In genomic region chr12:54053625-54054441, GRCh38 we compare ENCODE assay signal across 8 cellular contexts. TPM values are rescaled to one million over a fixed set of nuclear protein-coding genes. Genes with fewer than 3 reads are reported as not detected.
DNase-seq lines count a peak whose midpoint lies in the region; ATAC-seq, FAIRE-seq and TF ChIP-seq lines count a peak whose summit lies in the region.

HOXC4 (plus strand) TSS chr12:54053835; CDS start chr12:54053923, 88 bp downstream.

- peak within 1 kb of the TSS; percentile 90 for H3K4me2 ChIP-seq in GM12878 (ENCODE audit: control insufficient read depth, insufficient read depth)

- SMC1A ChIA-PET in GM12878 (lab: Charles Lee; ENCODE audit: uncharacterized antibody, unreplicated experiment): interaction anchor here (0.7 to 4.6 kb wide), 18 partner anchors 9 to 379 kb away, joined by 3 to 37 read pairs (median 5); partner anchors contain the start of genes HOXC5, HOXC6 and SMUG1

- CTCF ChIA-PET in AG04449 (lab: Yijun Ruan, JAX) (interaction anchor here (1.0 to 2.7 kb wide), 6 partner anchors 12 to 154 kb away, joined by 3 to 14 read pairs (median 4); partner anchors contain the start of gene HOXC5), GM12878 (lab: Yijun Ruan, JAX) (interaction anchor here (0.6 to 6.7 kb wide), 23 partner anchors 9 to 430 kb away, joined by 3 to 86 read pairs (median 6); partner anchors contain the start of genes HOXC5, HOXC6, HOXC8 and SMUG1)

- peak within 1 kb of the TSS; percentile 73 for H2AFZ ChIP-seq in GM12878 (ENCODE audit: control insufficient read depth, low read depth, low read length)

- H3K4me1 ChIP-seq in HUES6 (ENCODE audit: control insufficient read depth, insufficient read depth, low read length) (peaks cover 50% of the 10 kb centered on the region), GM12878 (ENCODE audit: control insufficient read depth, insufficient read depth, low read length) (peaks cover 22% of the 10 kb centered on the region), transverse colon (peaks cover 0 to 33% (median 16%) of the 10 kb centered on the region in 4 donors)

- intact Hi-C loops in GM12878 (cut with micrococcal nuclease; ENCODE audit: unreplicated experiment): loop anchor here (1.0 kb wide), 1 partner anchor 36 kb away; no protein-coding TSS in a partner anchor
- intact Hi-C loops in transverse colon (cut with DNase I; ENCODE audit: low total_unique reads): no loop called here

- no peaks in the 10 kb centered on the region for H4K20me1 ChIP-seq in GM12878 (ENCODE audit: control insufficient read depth, insufficient read depth)

- TF ChIP-seq RAD21 in GM12878 (IDR thresholded peaks at IDR 0.05; ENCODE audit: insufficient read depth, low read depth, low read length): no peak

- H3K27me3 ChIP-seq in HUES6 (ENCODE audit: control insufficient read depth, insufficient read depth, low read length) (peaks cover 99% of the 10 kb centered on the region), GM12878 (replicated peaks in 1 of 2; ENCODE audit: control insufficient read depth in 2 of 2, insufficient read depth in 2 of 2, low read length in 1 of 2) (no peaks in the 10 kb centered on the region), transverse colon (peaks cover 100% of the 10 kb centered on the region)

- no peak for DNase-seq in AG04449 (ENCODE audit: low read depth, low spot score)
- DNase-seq in GM12878 (ENCODE audit: low read depth, low spot score): no peak
- peak; percentile 84 for DNase-seq in medulla oblongata (ENCODE audit: extremely low spot score)
- DNase-seq in transverse colon: peak; percentile 21
- DNase-seq in hepatic stellate cell (ENCODE audit: low spot score): no peak
- no peak for DNase-seq in NCI-H510A treated with DMSO at 0.1 percent for 48 hours (lab: John Stamatoyannopoulos, UW)

- no peaks in the 10 kb centered on the region for H3K36me3 ChIP-seq in HUES6 (ENCODE audit: control insufficient read depth, insufficient read depth, low read length)
- no peaks in the 10 kb centered on the region for H3K36me3 ChIP-seq in GM12878 (ENCODE audit: control insufficient read depth in 2 of 2, insufficient read depth in 2 of 2, low read length in 1 of 2)
- H3K36me3 ChIP-seq in transverse colon: no peaks in the 10 kb centered on the region

- H3K9ac ChIP-seq in HUES6 (ENCODE audit: low read length) (peak within 1 kb of the TSS; percentile 16), GM12878 (ENCODE audit: control insufficient read depth, insufficient read depth, low read length) (peak within 1 kb of the TSS; percentile 93)

- H3K4me3 ChIP-seq in AG04449 (ENCODE audit: low read depth, low read length): peak within 1 kb of the TSS; percentile 43
- H3K4me3 ChIP-seq in HUES6 (ENCODE audit: low read depth, low read length): peak within 1 kb of the TSS; percentile 49
- H3K4me3 ChIP-seq in GM12878: peak within 1 kb of the TSS; percentile 84
- peak within 1 kb of the TSS; percentile 28 to 46 (median 41) for H3K4me3 ChIP-seq in transverse colon

- H3K79me2 ChIP-seq in GM12878 (ENCODE audit: control insufficient read depth, insufficient read depth, low read length): peaks cover 14% of the 10 kb centered on the region

- peak; percentile 44 for ATAC-seq in GM19023 (IDR thresholded peaks at IDR 0.05; ENCODE audit: unreplicated experiment)
- peak; percentile 86 for ATAC-seq in GM12878

- TF ChIP-seq EP300 in GM12878 (IDR thresholded peaks at IDR 0.05; ENCODE audit: borderline replicate concordance in 1 of 2, control insufficient read depth in 1 of 2, low read depth in 2 of 2, low read length in 2 of 2): no peak
- TF ChIP-seq EP300 in transverse colon (IDR thresholded peaks at IDR 0.05; ENCODE audit: low read depth): no peak

- no peak within 1 kb of the TSS for H3K27ac ChIP-seq in HUES6 (ENCODE audit: low read depth, low read length)
- H3K27ac ChIP-seq in GM12878 (ENCODE audit: control insufficient read depth, insufficient read depth): peak within 1 kb of the TSS; percentile 89
- H3K27ac ChIP-seq in transverse colon: peak within 1 kb of the TSS; percentile 25 to 64 (median 52)

- TF ChIP-seq CTCF in AG04449 (IDR thresholded peaks at IDR 0.05; ENCODE audit: insufficient read depth, low read length, missing control alignments) (no peak), GM12878 (IDR thresholded peaks at IDR 0.05 in 2 of 3, conservative IDR thresholded peaks at IDR 0.05 in 1 of 3; ENCODE audit: control insufficient read depth in 2 of 3, extremely low read depth in 1 of 3, insufficient read depth in 1 of 3, low read depth in 3 of 3, low read length in 3 of 3) (no peak), transverse colon (IDR thresholded peaks at IDR 0.05) (no peak)

- H3K9me3 ChIP-seq in HUES6 (ENCODE audit: control insufficient read depth, insufficient read depth, low read depth, low read length): no peaks in the 10 kb centered on the region
- no peaks in the 10 kb centered on the region for H3K9me3 ChIP-seq in GM12878 (replicated peaks; ENCODE audit: control insufficient read depth, insufficient read depth, low read length)
- no peaks in the 10 kb centered on the region for H3K9me3 ChIP-seq in transverse colon

- RAD21 ChIA-PET in GM12878 (lab: Charles Lee; ENCODE audit: unreplicated experiment): interaction anchor here (0.7 to 6.0 kb wide), 18 partner anchors 9 to 297 kb away, joined by 3 to 56 read pairs (median 4); partner anchors contain the start of genes HOXC5, HOXC8 and SMUG1

- in situ Hi-C loops in GM12878 (cut with MboI): no loop called here
- in situ Hi-C loops in transverse colon (cut with MboI; ENCODE audit: low pct_ligation_motif_present in 1 of 4, low pct_unique_long_range_greater_than_20kb in 1 of 4, low sequenced_read_pairs in 3 of 4): no loop called here

- TSS peak; percentile 90 for BruUV-seq in GM12878 (replicated peaks; lab: Mats Ljungman, UMichigan)

- TF ChIP-seq POLR2A in GM12878 (IDR thresholded peaks at IDR 0.05; ENCODE audit: low read depth, low read length) (no peak; the same call in 1 of the 2 replicates), transverse colon (IDR thresholded peaks at IDR 0.05) (no peak)

- 1% methylated on average over 43 of the region's 45 CpGs for WGBS in GM12878 (ENCODE audit: insufficient coverage, insufficient replicate concordance, low lambda C conversion rate, missing lambda C conversion rate)
- 5 to 21% methylated on average over 10 to 45 of the region's 45 CpGs for WGBS in transverse colon (ENCODE audit: low coverage in 1 of 2), 2 donors

- FAIRE-seq in GM12878 (lab: Jason Lieb, UNC): peak; percentile 92

- POLR2A ChIA-PET in AG04449 (lab: Yijun Ruan, JAX): no interaction called here
- POLR2A ChIA-PET in GM12878 (lab: Charles Lee): interaction anchor here (0.6 to 3.7 kb wide), 22 partner anchors 10 to 495 kb away, joined by 3 to 24 read pairs (median 6); partner anchors contain the start of genes CBX5, COPZ1, HNRNPA1 and SMUG1

TF ChIP-seq in GM12878, 131 proteins besides CTCF, POLR2A, EP300 and RAD21 (continues in another document):
- TF ChIP-seq HCFC1 (IDR thresholded peaks at IDR 0.05; ENCODE audit: low read length): no peak
- no peak for TF ChIP-seq SIN3A (IDR thresholded peaks at IDR 0.05; ENCODE audit: low read depth, low read length)
- TF ChIP-seq PAX8 (IDR thresholded peaks at IDR 0.05): peak; percentile 67; the same call in 1 of the 2 replicates
- no peak for TF ChIP-seq ZBTB33 (IDR thresholded peaks at IDR 0.05)
- no peak for TF ChIP-seq CBX5 (IDR thresholded peaks at IDR 0.05; ENCODE audit: low read depth)
- peak; percentile 78 for TF ChIP-seq USF1 (IDR thresholded peaks at IDR 0.05; ENCODE audit: borderline replicate concordance, extremely low read length, insufficient read depth, low read depth, low read length)
- TF ChIP-seq MXI1 (IDR thresholded peaks at IDR 0.05; ENCODE audit: low read depth, low read length): no peak
- no peak for TF ChIP-seq FOS (IDR thresholded peaks at IDR 0.05; ENCODE audit: borderline replicate concordance, extremely low read depth, insufficient read length)
- TF ChIP-seq HDGF (IDR thresholded peaks at IDR 0.05): no peak

RNA-seq across cellular contexts. Expression of gene HOXC4, which starts in this region (rescaled TPM):
- 1.8 and 3.0 TPM in 2 replicates for total RNA-seq in GM12878 (2013; cell fraction: nucleolus; rRNA removed)
- 4.7 and 5.1 TPM in 2 replicates for total RNA-seq in GM12878 (2014; rRNA removed)
- 3.6 and 3.8 TPM in 2 replicates for total RNA-seq in GM12878 (2014; rRNA removed; fragmentation: Illumina TruSeq; extraction: Trizol)
- 11.1 and 11.4 TPM in 2 replicates for total RNA-seq in GM12878 (2021)
- 2.1 TPM for polyA plus RNA-seq in GM12878 (2011; ENCODE audit: low read depth)
- 4.9 and 5.2 TPM in 2 replicates for polyA plus RNA-seq in GM12878 (2011; rRNA removed)
- 4.6 and 4.7 TPM in 2 replicates for polyA plus RNA-seq in GM12878 (2011; cell fraction: cytosol; rRNA removed)
- polyA plus RNA-seq in GM12878 (2011; cell fraction: nucleus; rRNA removed): 10.1 and 15.5 TPM in 2 replicates
- 7.9 and 11.9 TPM in 2 replicates for polyA plus RNA-seq in GM12878 (2012)
- polyA plus RNA-seq in GM12878 (2014; fragmentation: Illumina TruSeq; extraction: Trizol): 5.8 and 6.3 TPM in 2 replicates
- 1 to 10 TPM; 1.0 to 1.8 TPM for polyA plus RNA-seq in GM12878 (2014; fragmentation: Nextera tagmentation; extraction: Ambion mirVana)
- polyA plus RNA-seq in GM12878 (2014; rRNA removed): 7.7 and 10.3 TPM in 2 replicates
- polyA plus RNA-seq in GM12878 (2016; fragmentation: Nextera tagmentation; extraction: Ambion mirVana): 1 to 10 TPM; 1.1 to 1.5 TPM
- polyA minus RNA-seq in GM12878 (2011; rRNA and poly(A)+ RNA removed): 0.37 and 1.8 TPM in 2 replicates
- polyA minus RNA-seq in GM12878 (2011; cell fraction: cytosol; rRNA and poly(A)+ RNA removed): 0.94 and 1.0 TPM in 2 replicates
- 1.6 and 2.5 TPM in 2 replicates for polyA minus RNA-seq in GM12878 (2011; cell fraction: nucleus; rRNA and poly(A)+ RNA removed)
- under 1 TPM in 2 of 4 donors, not detected in 2; 0.64 to 0.68 TPM for total RNA-seq in transverse colon

Comparison
In these comparisons a context has a peak if more than half of its experiments do, and no peak if none do; other contexts are left out.
1. Peak in DNase-seq, H3K4me3 ChIP-seq and H3K27ac ChIP-seq in transverse colon; RNA of the gene not detected or under 1 TPM.